36 cellular contexts compared by ENCODE assay signal in genomic region chr1:155360051-155360450, GRCh38. TPM values are rescaled to one million over a fixed set of nuclear protein-coding genes. Genes with fewer than 3 reads are reported as not detected.
"Had no signal": no experiment of that assay in that cellular context is flagged by ENCODE, and none has a peak within 500 bp of the region (broad histone marks: within the 10 kb centered on the region; RNA-seq: fewer than 3 reads in every experiment).

No MANE protein-coding gene starts in this region.

- H3K4me3 ChIP-seq: body of pancreas, breast epithelium had no signal

- H3K27ac ChIP-seq: body of pancreas, brain microvascular endothelial cell, breast epithelium, VCaP had no signal

- H3K36me3 ChIP-seq: breast epithelium had no signal

- H3K27me3 Mint-ChIP-seq: activated B cell treated with CpG ODN at 0.5 μM for 24 hours; activated CD4-positive, alpha-beta memory T cell treated with anti-CD3 and anti-CD28 coated beads for 36 hours; activated CD4-positive, alpha-beta T cell treated with anti-CD3 and anti-CD28 coated beads, Interleukin-2, amount 10 ng/mL, durations not matched to agents 24 days and 14 days; activated CD8-positive, alpha-beta T cell treated with anti-CD3 and anti-CD28 coated beads for 36 hours; activated naive CD4-positive, alpha-beta T cell treated with anti-CD3 and anti-CD28 coated beads, Interleukin-2, amount 10 ng/mL, durations not matched to agents 7 days and 5 days; activated naive CD4-positive, alpha-beta T cell treated with anti-CD3 and anti-CD28 coated beads, Interleukin-2, amount 50 U/mL, for 24 hours; activated naive CD8-positive, alpha-beta T cell treated with anti-CD3 and anti-CD28 coated beads for 36 hours; activated T-helper 17 cell treated with anti-CD3 and anti-CD28 coated beads, Interleukin-2, amount 50 U/mL, for 72 hours had no signal

- DNase-seq: activated B cell treated with CpG ODN at 0.5 μM for 24 hours; activated CD4-positive, alpha-beta memory T cell treated with anti-CD3 and anti-CD28 coated beads for 36 hours; activated CD4-positive, alpha-beta T cell treated with anti-CD3 and anti-CD28 coated beads for 4 hours; activated CD4-positive, alpha-beta T cell treated with anti-CD3 and anti-CD28 coated beads, Interleukin-2, amount 10 ng/mL, durations not matched to agents 24 days and 14 days; activated CD4-positive, alpha-beta T cell treated with anti-CD3 and anti-CD28 coated beads, Interleukin-2, amount 50 U/mL, for 1 hour; activated CD4-positive, alpha-beta T cell treated with anti-CD3 and anti-CD28 coated beads, Interleukin-2, amount 50 U/mL, for 4 hours; activated CD4-positive, CD25-positive, alpha-beta regulatory T cell treated with anti-CD3 and anti-CD28 coated beads, Interleukin-2, amount 50 U/mL, for 72 hours; activated CD8-positive, alpha-beta memory T cell treated with anti-CD3 and anti-CD28 coated beads, Interleukin-2, amount 50 U/mL, for 4 hours; activated CD8-positive, alpha-beta T cell treated with anti-CD3 and anti-CD28 coated beads for 36 hours; activated effector memory CD4-positive, alpha-beta T cell treated with anti-CD3 and anti-CD28 coated beads, Interleukin-2, amount 50 U/mL, for 16 hours; activated gamma-delta T cell treated with Interleukin-2 at 50 U/mL for 16 hours; activated naive CD4-positive, alpha-beta T cell; activated naive CD4-positive, alpha-beta T cell treated with anti-CD3 and anti-CD28 coated beads, Interleukin-2, amount 10 ng/mL, durations not matched to agents 7 days and 5 days; activated naive CD8-positive, alpha-beta T cell treated with anti-CD3 and anti-CD28 coated beads for 36 hours; activated T-cell treated with anti-CD3 and anti-CD28 coated beads for 4 hours; activated T-cell treated with anti-CD3 and anti-CD28 coated beads, Interleukin-2, amount 50 U/mL, for 1 hour; activated T-cell treated with anti-CD3 and anti-CD28 coated beads, Interleukin-2, amount 50 U/mL, for 4 hours; activated T-cell treated with anti-CD3 and anti-CD28 coated beads, Interleukin-2, amount 50 U/mL, for 72 hours; aorta; body of pancreas; brain microvascular endothelial cell; central memory CD4-positive, alpha-beta T cell; SW 1271; T-helper 1 cell; T-helper 9 cell had no signal

- H3K9me3 ChIP-seq: body of pancreas, breast epithelium had no signal

- H3K9me3 Mint-ChIP-seq: activated B cell treated with CpG ODN at 0.5 μM for 24 hours; activated CD4-positive, alpha-beta memory T cell treated with anti-CD3 and anti-CD28 coated beads for 36 hours; activated CD4-positive, alpha-beta T cell treated with anti-CD3 and anti-CD28 coated beads, Interleukin-2, amount 10 ng/mL, durations not matched to agents 24 days and 14 days; activated CD8-positive, alpha-beta T cell treated with anti-CD3 and anti-CD28 coated beads for 36 hours; activated naive CD4-positive, alpha-beta T cell treated with anti-CD3 and anti-CD28 coated beads, Interleukin-2, amount 10 ng/mL, durations not matched to agents 7 days and 5 days; activated naive CD4-positive, alpha-beta T cell treated with anti-CD3 and anti-CD28 coated beads, Interleukin-2, amount 50 U/mL, for 24 hours; activated naive CD8-positive, alpha-beta T cell treated with anti-CD3 and anti-CD28 coated beads for 36 hours; activated T-cell treated with anti-CD3 and anti-CD28 coated beads, Interleukin-2, amount 50 U/mL, for 4 hours; activated T-cell treated with anti-CD3 and anti-CD28 coated beads, Interleukin-2, amount 50 U/mL, for 72 hours; activated T-helper 1 cell treated with anti-CD3 and anti-CD28 coated beads, Interleukin-12 subunit alpha, Interleukin-12 subunit beta, Interleukin-2, Interleukin-4 antibody, amounts not matched to agents 30 ng/mL and 10 ng/mL and 1 ng/mL, durations not matched to agents 14 hours and 24 hours and 36 hours; activated T-helper 17 cell treated with anti-CD3 and anti-CD28 coated beads, Interleukin-2, amount 50 U/mL, for 72 hours; T-helper 1 cell treated with Interleukin-12 subunit alpha and Interleukin-12 subunit beta and Interleukin-4 antibody, amounts not matched to agents 30 μg/mL and 1 μg/mL, for 36 hours; T-helper 2 cell treated with Interferon-gamma antibody and Interleukin-4, amounts not matched to agents 5 μg/mL and 100 μg/mL, for 36 hours had no signal

- H3K4me1 Mint-ChIP-seq: activated B cell treated with CpG ODN at 0.5 μM for 24 hours; activated CD4-positive, alpha-beta T cell treated with anti-CD3 and anti-CD28 coated beads, Interleukin-2, amount 10 ng/mL, durations not matched to agents 24 days and 14 days; activated naive CD4-positive, alpha-beta T cell treated with anti-CD3 and anti-CD28 coated beads, Interleukin-2, amount 10 ng/mL, durations not matched to agents 7 days and 5 days; activated naive CD4-positive, alpha-beta T cell treated with anti-CD3 and anti-CD28 coated beads, Interleukin-2, amount 50 U/mL, for 24 hours; activated naive CD8-positive, alpha-beta T cell treated with anti-CD3 and anti-CD28 coated beads for 36 hours; activated T-helper 17 cell treated with anti-CD3 and anti-CD28 coated beads, Interleukin-2, amount 50 U/mL, for 72 hours had no signal

- H3K4me1 ChIP-seq: body of pancreas, breast epithelium had no signal

- ATAC-seq: activated CD8-positive, alpha-beta T cell treated with anti-CD3 and anti-CD28 coated beads for 36 hours; activated T-cell treated with anti-CD3 and anti-CD28 coated beads, Interleukin-2, amount 50 U/mL, for 4 hours; activated T-cell treated with anti-CD3 and anti-CD28 coated beads, Interleukin-2, amount 50 U/mL, for 72 hours; activated T-helper 17 cell treated with anti-CD3 and anti-CD28 coated beads, Interleukin-2, amount 50 U/mL, for 72 hours; body of pancreas had no signal

- H3K27ac Mint-ChIP-seq: activated B cell treated with CpG ODN at 0.5 μM for 24 hours; activated CD4-positive, alpha-beta memory T cell treated with anti-CD3 and anti-CD28 coated beads for 36 hours; activated CD4-positive, alpha-beta T cell treated with anti-CD3 and anti-CD28 coated beads, Interleukin-2, amount 10 ng/mL, durations not matched to agents 24 days and 14 days; activated CD8-positive, alpha-beta T cell treated with anti-CD3 and anti-CD28 coated beads for 36 hours; activated naive CD4-positive, alpha-beta T cell treated with anti-CD3 and anti-CD28 coated beads, Interleukin-2, amount 10 ng/mL, durations not matched to agents 7 days and 5 days; activated naive CD4-positive, alpha-beta T cell treated with anti-CD3 and anti-CD28 coated beads, Interleukin-2, amount 50 U/mL, for 24 hours; activated naive CD8-positive, alpha-beta T cell treated with anti-CD3 and anti-CD28 coated beads for 36 hours; activated T-helper 1 cell treated with anti-CD3 and anti-CD28 coated beads, Interleukin-12 subunit alpha, Interleukin-12 subunit beta, Interleukin-2, Interleukin-4 antibody, amounts not matched to agents 30 ng/mL and 10 ng/mL and 1 ng/mL, durations not matched to agents 14 hours and 24 hours and 36 hours; activated T-helper 17 cell treated with anti-CD3 and anti-CD28 coated beads, Interleukin-2, amount 50 U/mL, for 72 hours; T-helper 1 cell treated with Interleukin-12 subunit alpha and Interleukin-12 subunit beta and Interleukin-4 antibody, amounts not matched to agents 30 μg/mL and 1 μg/mL, for 36 hours; T-helper 2 cell treated with Interferon-gamma antibody and Interleukin-4, amounts not matched to agents 5 μg/mL and 100 μg/mL, for 36 hours had no signal

- H3K27me3 ChIP-seq: body of pancreas, brain microvascular endothelial cell, breast epithelium had no signal

- H3K4me3 Mint-ChIP-seq: activated B cell treated with CpG ODN at 0.5 μM for 24 hours; activated CD4-positive, alpha-beta memory T cell treated with anti-CD3 and anti-CD28 coated beads for 36 hours; activated CD4-positive, alpha-beta T cell treated with anti-CD3 and anti-CD28 coated beads, Interleukin-2, amount 10 ng/mL, durations not matched to agents 24 days and 14 days; activated CD8-positive, alpha-beta T cell treated with anti-CD3 and anti-CD28 coated beads for 36 hours; activated naive CD4-positive, alpha-beta T cell treated with anti-CD3 and anti-CD28 coated beads, Interleukin-2, amount 10 ng/mL, durations not matched to agents 7 days and 5 days; activated naive CD4-positive, alpha-beta T cell treated with anti-CD3 and anti-CD28 coated beads, Interleukin-2, amount 50 U/mL, for 24 hours; activated naive CD8-positive, alpha-beta T cell treated with anti-CD3 and anti-CD28 coated beads for 36 hours; activated T-cell treated with anti-CD3 and anti-CD28 coated beads, Interleukin-2, amount 50 U/mL, for 4 hours; activated T-cell treated with anti-CD3 and anti-CD28 coated beads, Interleukin-2, amount 50 U/mL, for 72 hours; activated T-helper 1 cell treated with anti-CD3 and anti-CD28 coated beads, Interleukin-12 subunit alpha, Interleukin-12 subunit beta, Interleukin-2, Interleukin-4 antibody, amounts not matched to agents 30 ng/mL and 10 ng/mL and 1 ng/mL, durations not matched to agents 14 hours and 24 hours and 36 hours; activated T-helper 17 cell treated with anti-CD3 and anti-CD28 coated beads, Interleukin-2, amount 50 U/mL, for 72 hours; T-helper 1 cell treated with Interleukin-12 subunit alpha and Interleukin-12 subunit beta and Interleukin-4 antibody, amounts not matched to agents 30 μg/mL and 1 μg/mL, for 36 hours; T-helper 2 cell treated with Interferon-gamma antibody and Interleukin-4, amounts not matched to agents 5 μg/mL and 100 μg/mL, for 36 hours had no signal

RNA-seq across cellular contexts. Expression of gene PKLR, which starts 58.8 kb away (rescaled TPM):
- total RNA-seq: activated CD4-positive, alpha-beta memory T cell treated with anti-CD3 and anti-CD28 coated beads for 36 hours; activated CD8-positive, alpha-beta memory T cell treated with anti-CD3 and anti-CD28 coated beads for 36 hours; activated CD8-positive, alpha-beta T cell treated with anti-CD3 and anti-CD28 coated beads for 36 hours; activated naive CD8-positive, alpha-beta T cell treated with anti-CD3 and anti-CD28 coated beads for 36 hours; activated T-cell treated with anti-CD3 and anti-CD28 coated beads, Interleukin-2, amount 50 U/mL, for 72 hours; activated T-helper 17 cell treated with anti-CD3 and anti-CD28 coated beads, Interleukin-2, amount 50 U/mL, for 72 hours; aorta; astrocyte; body of pancreas; cardiac septum; cerebellum had no signal
